In genomic region chr11:41784513-41785335, GRCh38 we compare ENCODE assay signal across 1 cellular context.
TF ChIP-seq lines count a peak whose summit lies in the region.

No MANE protein-coding gene starts in this region.

TF ChIP-seq in H1, 55 proteins besides CTCF, POLR2A, EP300 and RAD21:
- TF ChIP-seq SP2 (IDR thresholded peaks at IDR 0.05; ENCODE audit: low read length) (no peak), POLR2AphosphoS5 (IDR thresholded peaks at IDR 0.05; ENCODE audit: low read depth, low read length) (no peak), ZNF274 (IDR thresholded peaks at IDR 0.05; ENCODE audit: borderline replicate concordance, extremely low read depth, low read length) (no peak), POU5F1 (IDR thresholded peaks at IDR 0.05; ENCODE audit: low read depth, low read length) (no peak), NRF1 (IDR thresholded peaks at IDR 0.05; ENCODE audit: low read depth, low read length) (no peak)
TF ChIP-seq in H1: peak in this region for 0.
